2 cellular contexts compared by ENCODE assay signal in the genomic region with DNA sequence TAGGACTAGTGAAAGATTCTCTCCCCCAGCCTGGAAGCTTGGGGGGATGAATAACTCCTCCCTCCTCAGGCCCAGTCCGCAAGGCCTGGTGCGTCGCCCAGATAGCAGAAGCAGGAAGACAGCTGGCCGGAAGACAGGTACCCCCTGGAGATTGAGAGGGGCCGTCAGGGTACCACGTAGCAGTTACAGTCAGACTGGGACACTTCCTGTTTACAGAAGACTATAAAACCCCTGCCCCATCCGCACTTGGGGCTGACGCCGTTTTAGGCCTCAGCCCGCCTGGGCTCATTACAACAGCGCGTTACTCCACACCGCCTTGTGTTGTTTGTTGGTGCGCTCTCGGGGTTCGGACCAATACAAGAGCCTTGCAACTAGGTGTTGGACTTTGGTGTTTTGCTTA.
TF ChIP-seq lines count a peak whose summit lies in the region.

No MANE protein-coding gene starts in this region.

TF ChIP-seq in GM23338, 12 proteins besides CTCF, POLR2A, EP300 and RAD21 (continues in another document):
- TF ChIP-seq, protein P1, sequence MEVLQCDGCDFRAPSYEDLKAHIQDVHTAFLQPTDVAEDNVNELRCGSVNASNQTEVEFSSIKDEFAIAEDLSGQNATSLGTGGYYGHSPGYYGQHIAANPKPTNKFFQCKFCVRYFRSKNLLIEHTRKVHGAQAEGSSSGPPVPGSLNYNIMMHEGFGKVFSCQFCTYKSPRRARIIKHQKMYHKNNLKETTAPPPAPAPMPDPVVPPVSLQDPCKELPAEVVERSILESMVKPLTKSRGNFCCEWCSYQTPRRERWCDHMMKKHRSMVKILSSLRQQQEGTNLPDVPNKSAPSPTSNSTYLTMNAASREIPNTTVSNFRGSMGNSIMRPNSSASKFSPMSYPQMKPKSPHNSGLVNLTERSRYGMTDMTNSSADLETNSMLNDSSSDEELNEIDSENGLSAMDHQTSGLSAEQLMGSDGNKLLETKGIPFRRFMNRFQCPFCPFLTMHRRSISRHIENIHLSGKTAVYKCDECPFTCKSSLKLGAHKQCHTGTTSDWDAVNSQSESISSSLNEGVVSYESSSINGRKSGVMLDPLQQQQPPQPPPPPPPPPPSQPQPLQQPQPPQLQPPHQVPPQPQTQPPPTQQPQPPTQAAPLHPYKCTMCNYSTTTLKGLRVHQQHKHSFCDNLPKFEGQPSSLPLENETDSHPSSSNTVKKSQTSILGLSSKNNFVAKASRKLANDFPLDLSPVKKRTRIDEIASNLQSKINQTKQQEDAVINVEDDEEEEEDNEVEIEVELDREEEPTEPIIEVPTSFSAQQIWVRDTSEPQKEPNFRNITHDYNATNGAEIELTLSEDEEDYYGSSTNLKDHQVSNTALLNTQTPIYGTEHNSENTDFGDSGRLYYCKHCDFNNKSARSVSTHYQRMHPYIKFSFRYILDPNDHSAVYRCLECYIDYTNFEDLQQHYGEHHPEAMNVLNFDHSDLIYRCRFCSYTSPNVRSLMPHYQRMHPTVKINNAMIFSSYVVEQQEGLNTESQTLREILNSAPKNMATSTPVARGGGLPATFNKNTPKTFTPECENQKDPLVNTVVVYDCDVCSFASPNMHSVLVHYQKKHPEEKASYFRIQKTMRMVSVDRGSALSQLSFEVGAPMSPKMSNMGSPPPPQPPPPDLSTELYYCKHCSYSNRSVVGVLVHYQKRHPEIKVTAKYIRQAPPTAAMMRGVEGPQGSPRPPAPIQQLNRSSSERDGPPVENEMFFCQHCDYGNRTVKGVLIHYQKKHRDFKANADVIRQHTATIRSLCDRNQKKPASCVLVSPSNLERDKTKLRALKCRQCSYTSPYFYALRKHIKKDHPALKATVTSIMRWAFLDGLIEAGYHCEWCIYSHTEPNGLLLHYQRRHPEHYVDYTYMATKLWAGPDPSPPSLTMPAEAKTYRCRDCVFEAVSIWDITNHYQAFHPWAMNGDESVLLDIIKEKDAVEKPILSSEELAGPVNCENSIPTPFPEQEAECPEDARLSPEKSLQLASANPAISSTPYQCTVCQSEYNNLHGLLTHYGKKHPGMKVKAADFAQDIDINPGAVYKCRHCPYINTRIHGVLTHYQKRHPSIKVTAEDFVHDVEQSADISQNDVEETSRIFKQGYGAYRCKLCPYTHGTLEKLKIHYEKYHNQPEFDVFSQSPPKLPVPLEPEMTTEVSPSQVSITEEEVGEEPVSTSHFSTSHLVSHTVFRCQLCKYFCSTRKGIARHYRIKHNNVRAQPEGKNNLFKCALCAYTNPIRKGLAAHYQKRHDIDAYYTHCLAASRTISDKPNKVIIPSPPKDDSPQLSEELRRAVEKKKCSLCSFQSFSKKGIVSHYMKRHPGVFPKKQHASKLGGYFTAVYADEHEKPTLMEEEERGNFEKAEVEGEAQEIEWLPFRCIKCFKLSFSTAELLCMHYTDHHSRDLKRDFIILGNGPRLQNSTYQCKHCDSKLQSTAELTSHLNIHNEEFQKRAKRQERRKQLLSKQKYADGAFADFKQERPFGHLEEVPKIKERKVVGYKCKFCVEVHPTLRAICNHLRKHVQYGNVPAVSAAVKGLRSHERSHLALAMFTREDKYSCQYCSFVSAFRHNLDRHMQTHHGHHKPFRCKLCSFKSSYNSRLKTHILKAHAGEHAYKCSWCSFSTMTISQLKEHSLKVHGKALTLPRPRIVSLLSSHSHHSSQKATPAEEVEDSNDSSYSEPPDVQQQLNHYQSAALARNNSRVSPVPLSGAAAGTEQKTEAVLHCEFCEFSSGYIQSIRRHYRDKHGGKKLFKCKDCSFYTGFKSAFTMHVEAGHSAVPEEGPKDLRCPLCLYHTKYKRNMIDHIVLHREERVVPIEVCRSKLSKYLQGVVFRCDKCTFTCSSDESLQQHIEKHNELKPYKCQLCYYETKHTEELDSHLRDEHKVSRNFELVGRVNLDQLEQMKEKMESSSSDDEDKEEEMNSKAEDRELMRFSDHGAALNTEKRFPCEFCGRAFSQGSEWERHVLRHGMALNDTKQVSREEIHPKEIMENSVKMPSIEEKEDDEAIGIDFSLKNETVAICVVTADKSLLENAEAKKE (CRISPR knock-in tag; IDR thresholded peaks at IDR 0.05), result no peak
- TF ChIP-seq NANOG (IDR thresholded peaks at IDR 0.05; ENCODE audit: borderline replicate concordance) (no peak; the same call in 1 of the 2 replicates), STAT1 (IDR thresholded peaks at IDR 0.05; ENCODE audit: unreplicated experiment) (no peak), ZNF114 (CRISPR knock-in tag; IDR thresholded peaks at IDR 0.05) (peak; percentile 100), JUNB (IDR thresholded peaks at IDR 0.05; ENCODE audit: unreplicated experiment) (no peak), POLR2AphosphoS5 (IDR thresholded peaks at IDR 0.05; ENCODE audit: low read depth) (peak; percentile 29; the same call in 1 of the 2 replicates), CREB1 (CRISPR knock-in tag; IDR thresholded peaks at IDR 0.05; ENCODE audit: low read depth) (peak; percentile 59; the same call in 1 of the 2 replicates), ZNF331 (CRISPR knock-in tag; IDR thresholded peaks at IDR 0.05; ENCODE audit: low read depth) (no peak), EZH2phosphoT487 (IDR thresholded peaks at IDR 0.05; ENCODE audit: unreplicated experiment) (no peak)
- TF ChIP-seq, protein P2, sequence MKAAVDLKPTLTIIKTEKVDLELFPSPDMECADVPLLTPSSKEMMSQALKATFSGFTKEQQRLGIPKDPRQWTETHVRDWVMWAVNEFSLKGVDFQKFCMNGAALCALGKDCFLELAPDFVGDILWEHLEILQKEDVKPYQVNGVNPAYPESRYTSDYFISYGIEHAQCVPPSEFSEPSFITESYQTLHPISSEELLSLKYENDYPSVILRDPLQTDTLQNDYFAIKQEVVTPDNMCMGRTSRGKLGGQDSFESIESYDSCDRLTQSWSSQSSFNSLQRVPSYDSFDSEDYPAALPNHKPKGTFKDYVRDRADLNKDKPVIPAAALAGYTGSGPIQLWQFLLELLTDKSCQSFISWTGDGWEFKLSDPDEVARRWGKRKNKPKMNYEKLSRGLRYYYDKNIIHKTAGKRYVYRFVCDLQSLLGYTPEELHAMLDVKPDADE (IDR thresholded peaks at IDR 0.05), result peak; percentile 91

TF ChIP-seq in WTC11, 78 proteins besides CTCF, POLR2A, EP300 and RAD21 (continued from another document and continues in another):
- TF ChIP-seq, protein P3, sequence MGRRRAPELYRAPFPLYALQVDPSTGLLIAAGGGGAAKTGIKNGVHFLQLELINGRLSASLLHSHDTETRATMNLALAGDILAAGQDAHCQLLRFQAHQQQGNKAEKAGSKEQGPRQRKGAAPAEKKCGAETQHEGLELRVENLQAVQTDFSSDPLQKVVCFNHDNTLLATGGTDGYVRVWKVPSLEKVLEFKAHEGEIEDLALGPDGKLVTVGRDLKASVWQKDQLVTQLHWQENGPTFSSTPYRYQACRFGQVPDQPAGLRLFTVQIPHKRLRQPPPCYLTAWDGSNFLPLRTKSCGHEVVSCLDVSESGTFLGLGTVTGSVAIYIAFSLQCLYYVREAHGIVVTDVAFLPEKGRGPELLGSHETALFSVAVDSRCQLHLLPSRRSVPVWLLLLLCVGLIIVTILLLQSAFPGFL (CRISPR knock-in tag; IDR thresholded peaks at IDR 0.05; ENCODE audit: borderline replicate concordance), result no peak
- no peak for TF ChIP-seq ZNF263 (CRISPR knock-in tag; IDR thresholded peaks at IDR 0.05; ENCODE audit: low read depth)
- no peak for TF ChIP-seq NFYB (CRISPR knock-in tag; conservative IDR thresholded peaks at IDR 0.05; ENCODE audit: low read depth)
- no peak for TF ChIP-seq ZNF416 (CRISPR knock-in tag; IDR thresholded peaks at IDR 0.05)
- TF ChIP-seq, protein P4, sequence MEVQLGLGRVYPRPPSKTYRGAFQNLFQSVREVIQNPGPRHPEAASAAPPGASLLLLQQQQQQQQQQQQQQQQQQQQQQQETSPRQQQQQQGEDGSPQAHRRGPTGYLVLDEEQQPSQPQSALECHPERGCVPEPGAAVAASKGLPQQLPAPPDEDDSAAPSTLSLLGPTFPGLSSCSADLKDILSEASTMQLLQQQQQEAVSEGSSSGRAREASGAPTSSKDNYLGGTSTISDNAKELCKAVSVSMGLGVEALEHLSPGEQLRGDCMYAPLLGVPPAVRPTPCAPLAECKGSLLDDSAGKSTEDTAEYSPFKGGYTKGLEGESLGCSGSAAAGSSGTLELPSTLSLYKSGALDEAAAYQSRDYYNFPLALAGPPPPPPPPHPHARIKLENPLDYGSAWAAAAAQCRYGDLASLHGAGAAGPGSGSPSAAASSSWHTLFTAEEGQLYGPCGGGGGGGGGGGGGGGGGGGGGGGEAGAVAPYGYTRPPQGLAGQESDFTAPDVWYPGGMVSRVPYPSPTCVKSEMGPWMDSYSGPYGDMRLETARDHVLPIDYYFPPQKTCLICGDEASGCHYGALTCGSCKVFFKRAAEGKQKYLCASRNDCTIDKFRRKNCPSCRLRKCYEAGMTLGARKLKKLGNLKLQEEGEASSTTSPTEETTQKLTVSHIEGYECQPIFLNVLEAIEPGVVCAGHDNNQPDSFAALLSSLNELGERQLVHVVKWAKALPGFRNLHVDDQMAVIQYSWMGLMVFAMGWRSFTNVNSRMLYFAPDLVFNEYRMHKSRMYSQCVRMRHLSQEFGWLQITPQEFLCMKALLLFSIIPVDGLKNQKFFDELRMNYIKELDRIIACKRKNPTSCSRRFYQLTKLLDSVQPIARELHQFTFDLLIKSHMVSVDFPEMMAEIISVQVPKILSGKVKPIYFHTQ (CRISPR knock-in tag; IDR thresholded peaks at IDR 0.05), result peak; percentile 7; the same call in 1 of the 2 replicates
- TF ChIP-seq, protein P5, sequence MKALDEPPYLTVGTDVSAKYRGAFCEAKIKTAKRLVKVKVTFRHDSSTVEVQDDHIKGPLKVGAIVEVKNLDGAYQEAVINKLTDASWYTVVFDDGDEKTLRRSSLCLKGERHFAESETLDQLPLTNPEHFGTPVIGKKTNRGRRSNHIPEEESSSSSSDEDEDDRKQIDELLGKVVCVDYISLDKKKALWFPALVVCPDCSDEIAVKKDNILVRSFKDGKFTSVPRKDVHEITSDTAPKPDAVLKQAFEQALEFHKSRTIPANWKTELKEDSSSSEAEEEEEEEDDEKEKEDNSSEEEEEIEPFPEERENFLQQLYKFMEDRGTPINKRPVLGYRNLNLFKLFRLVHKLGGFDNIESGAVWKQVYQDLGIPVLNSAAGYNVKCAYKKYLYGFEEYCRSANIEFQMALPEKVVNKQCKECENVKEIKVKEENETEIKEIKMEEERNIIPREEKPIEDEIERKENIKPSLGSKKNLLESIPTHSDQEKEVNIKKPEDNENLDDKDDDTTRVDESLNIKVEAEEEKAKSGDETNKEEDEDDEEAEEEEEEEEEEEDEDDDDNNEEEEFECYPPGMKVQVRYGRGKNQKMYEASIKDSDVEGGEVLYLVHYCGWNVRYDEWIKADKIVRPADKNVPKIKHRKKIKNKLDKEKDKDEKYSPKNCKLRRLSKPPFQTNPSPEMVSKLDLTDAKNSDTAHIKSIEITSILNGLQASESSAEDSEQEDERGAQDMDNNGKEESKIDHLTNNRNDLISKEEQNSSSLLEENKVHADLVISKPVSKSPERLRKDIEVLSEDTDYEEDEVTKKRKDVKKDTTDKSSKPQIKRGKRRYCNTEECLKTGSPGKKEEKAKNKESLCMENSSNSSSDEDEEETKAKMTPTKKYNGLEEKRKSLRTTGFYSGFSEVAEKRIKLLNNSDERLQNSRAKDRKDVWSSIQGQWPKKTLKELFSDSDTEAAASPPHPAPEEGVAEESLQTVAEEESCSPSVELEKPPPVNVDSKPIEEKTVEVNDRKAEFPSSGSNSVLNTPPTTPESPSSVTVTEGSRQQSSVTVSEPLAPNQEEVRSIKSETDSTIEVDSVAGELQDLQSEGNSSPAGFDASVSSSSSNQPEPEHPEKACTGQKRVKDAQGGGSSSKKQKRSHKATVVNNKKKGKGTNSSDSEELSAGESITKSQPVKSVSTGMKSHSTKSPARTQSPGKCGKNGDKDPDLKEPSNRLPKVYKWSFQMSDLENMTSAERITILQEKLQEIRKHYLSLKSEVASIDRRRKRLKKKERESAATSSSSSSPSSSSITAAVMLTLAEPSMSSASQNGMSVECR (CRISPR knock-in tag; IDR thresholded peaks at IDR 0.05; ENCODE audit: borderline replicate concordance), result 0 out of 2 replicates have a peak, but pooled peaks have one; percentile 1
- no peak for TF ChIP-seq ZNF396 (CRISPR knock-in tag; IDR thresholded peaks at IDR 0.05; ENCODE audit: borderline replicate concordance)
- no peak for TF ChIP-seq ZNF232 (CRISPR knock-in tag; IDR thresholded peaks at IDR 0.05)
- no peak for TF ChIP-seq TEAD4 (CRISPR knock-in tag; IDR thresholded peaks at IDR 0.05)
- no peak for TF ChIP-seq ZNF219 (CRISPR knock-in tag; IDR thresholded peaks at IDR 0.05; ENCODE audit: borderline replicate concordance)
- TF ChIP-seq, protein P6, sequence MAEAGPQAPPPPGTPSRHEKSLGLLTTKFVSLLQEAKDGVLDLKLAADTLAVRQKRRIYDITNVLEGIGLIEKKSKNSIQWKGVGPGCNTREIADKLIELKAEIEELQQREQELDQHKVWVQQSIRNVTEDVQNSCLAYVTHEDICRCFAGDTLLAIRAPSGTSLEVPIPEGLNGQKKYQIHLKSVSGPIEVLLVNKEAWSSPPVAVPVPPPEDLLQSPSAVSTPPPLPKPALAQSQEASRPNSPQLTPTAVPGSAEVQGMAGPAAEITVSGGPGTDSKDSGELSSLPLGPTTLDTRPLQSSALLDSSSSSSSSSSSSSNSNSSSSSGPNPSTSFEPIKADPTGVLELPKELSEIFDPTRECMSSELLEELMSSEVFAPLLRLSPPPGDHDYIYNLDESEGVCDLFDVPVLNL (CRISPR knock-in tag; IDR thresholded peaks at IDR 0.05; ENCODE audit: borderline replicate concordance, low read depth), result no peak
- no peak for TF ChIP-seq SMAD3 (CRISPR knock-in tag; IDR thresholded peaks at IDR 0.05; ENCODE audit: borderline replicate concordance)
- TF ChIP-seq ZNF138 (CRISPR knock-in tag; conservative IDR thresholded peaks at IDR 0.05), result no peak
- TF ChIP-seq, protein P7, sequence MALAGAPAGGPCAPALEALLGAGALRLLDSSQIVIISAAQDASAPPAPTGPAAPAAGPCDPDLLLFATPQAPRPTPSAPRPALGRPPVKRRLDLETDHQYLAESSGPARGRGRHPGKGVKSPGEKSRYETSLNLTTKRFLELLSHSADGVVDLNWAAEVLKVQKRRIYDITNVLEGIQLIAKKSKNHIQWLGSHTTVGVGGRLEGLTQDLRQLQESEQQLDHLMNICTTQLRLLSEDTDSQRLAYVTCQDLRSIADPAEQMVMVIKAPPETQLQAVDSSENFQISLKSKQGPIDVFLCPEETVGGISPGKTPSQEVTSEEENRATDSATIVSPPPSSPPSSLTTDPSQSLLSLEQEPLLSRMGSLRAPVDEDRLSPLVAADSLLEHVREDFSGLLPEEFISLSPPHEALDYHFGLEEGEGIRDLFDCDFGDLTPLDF (CRISPR knock-in tag; IDR thresholded peaks at IDR 0.05), result no peak
- TF ChIP-seq, protein P8, sequence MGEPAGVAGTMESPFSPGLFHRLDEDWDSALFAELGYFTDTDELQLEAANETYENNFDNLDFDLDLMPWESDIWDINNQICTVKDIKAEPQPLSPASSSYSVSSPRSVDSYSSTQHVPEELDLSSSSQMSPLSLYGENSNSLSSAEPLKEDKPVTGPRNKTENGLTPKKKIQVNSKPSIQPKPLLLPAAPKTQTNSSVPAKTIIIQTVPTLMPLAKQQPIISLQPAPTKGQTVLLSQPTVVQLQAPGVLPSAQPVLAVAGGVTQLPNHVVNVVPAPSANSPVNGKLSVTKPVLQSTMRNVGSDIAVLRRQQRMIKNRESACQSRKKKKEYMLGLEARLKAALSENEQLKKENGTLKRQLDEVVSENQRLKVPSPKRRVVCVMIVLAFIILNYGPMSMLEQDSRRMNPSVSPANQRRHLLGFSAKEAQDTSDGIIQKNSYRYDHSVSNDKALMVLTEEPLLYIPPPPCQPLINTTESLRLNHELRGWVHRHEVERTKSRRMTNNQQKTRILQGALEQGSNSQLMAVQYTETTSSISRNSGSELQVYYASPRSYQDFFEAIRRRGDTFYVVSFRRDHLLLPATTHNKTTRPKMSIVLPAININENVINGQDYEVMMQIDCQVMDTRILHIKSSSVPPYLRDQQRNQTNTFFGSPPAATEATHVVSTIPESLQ (CRISPR knock-in tag; IDR thresholded peaks at IDR 0.05), result no peak
- no peak for TF ChIP-seq CREB1 (CRISPR knock-in tag; IDR thresholded peaks at IDR 0.05)
- TF ChIP-seq TCF7 (CRISPR knock-in tag; IDR thresholded peaks at IDR 0.05; ENCODE audit: low read depth), result no peak
- TF ChIP-seq GABPB1 (CRISPR knock-in tag; IDR thresholded peaks at IDR 0.05), result no peak
- TF ChIP-seq IRF2 (CRISPR knock-in tag; IDR thresholded peaks at IDR 0.05; ENCODE audit: borderline replicate concordance, low read depth), result no peak
